ENCODE assay signal across 20 cellular contexts in genomic region chr18:30135938-30136337, GRCh38.
DNase-seq lines count a peak whose midpoint lies in the region; ATAC-seq, FAIRE-seq and TF ChIP-seq lines count a peak whose summit lies in the region.
"Had no signal": no experiment of that assay in that cellular context is flagged by ENCODE, and none has a peak within 500 bp of the region (broad histone marks: within the 10 kb centered on the region; RNA-seq: fewer than 3 reads in every experiment).

No MANE protein-coding gene starts in this region.

- no peak for TF ChIP-seq RAD21 in H1 (IDR thresholded peaks at IDR 0.05 in 1 of 2, conservative IDR thresholded peaks at IDR 0.05 in 1 of 2; ENCODE audit: low read depth in 2 of 2, low read length in 2 of 2)

- intact Hi-C loops in MCF 10A (cut with micrococcal nuclease) (no loop called here), breast epithelium (cut with DNase I; ENCODE audit: low total_unique reads) (no loop called here), PC-3 (cut with micrococcal nuclease) (no loop called here), left cardiac atrium (cut with DNase I) (no loop called here)

- POLR2A ChIA-PET in MCF 10A (lab: Yijun Ruan, JAX), result no interaction called here
- POLR2A ChIA-PET in PC-3 (lab: Charles Lee; ENCODE audit: unreplicated experiment), result no interaction called here
- POLR2A ChIA-PET in H1 (lab: Charles Lee; ENCODE audit: partially characterized antibody), result no interaction called here

- peak; percentile 2 for DNase-seq in MCF 10A (ENCODE audit: unreplicated experiment)
- DNase-seq in breast epithelium (ENCODE audit: low spot score in 2 of 2), result no peak
- peak; percentile 51 for DNase-seq in PC-3
- DNase-seq in H1 (ENCODE audit: low read depth in 1 of 2, low spot score in 2 of 2), result no peak
- DNase-seq in left cardiac atrium, result no peak
- DNase-seq in NCI-H2171 (lab: John Stamatoyannopoulos, UW), result no peak
- DNase-seq: AML-193; Caco-2; CD8-positive, alpha-beta memory T cell; DMS53; GDM1; H7 had no signal

- H3K9ac ChIP-seq in PC-3 (ENCODE audit: low read length) (no peak overlapping the region), H1 (replicated peaks in 1 of 4; ENCODE audit: extremely low read depth in 1 of 4, low read depth in 3 of 4, low read length in 3 of 4) (no peak overlapping the region)
- H3K9ac ChIP-seq: BLaER1, KMS-11 had no signal

- no peaks in the 10 kb centered on the region for H4K20me1 ChIP-seq in PC-3 (ENCODE audit: low read length)
- no peaks in the 10 kb centered on the region for H4K20me1 ChIP-seq in H1 (replicated peaks in 1 of 2; ENCODE audit: control insufficient read depth in 1 of 2, insufficient read depth in 2 of 2, low read length in 2 of 2)
- H4K20me1 ChIP-seq: BLaER1 had no signal

- no peak overlapping the region for H2BK120ac ChIP-seq in H1 (replicated peaks; ENCODE audit: low read depth, low read length)

- H3K79me2 ChIP-seq in PC-3 (ENCODE audit: low read length), result no peaks in the 10 kb centered on the region
- no peaks in the 10 kb centered on the region for H3K79me2 ChIP-seq in H1 (ENCODE audit: control insufficient read depth in 1 of 2, insufficient read depth in 2 of 2, low read length in 2 of 2)

- no peak for TF ChIP-seq EP300 in H1 (IDR thresholded peaks at IDR 0.05; ENCODE audit: borderline replicate concordance in 1 of 2, low read depth in 2 of 2, low read length in 2 of 2)

- no TSS peak for BruUV-seq in MCF 10A (replicated peaks; lab: Mats Ljungman, UMichigan)
- BruUV-seq in PC-3 (replicated peaks; lab: Mats Ljungman, UMichigan), result no TSS peak

- no peaks in the 10 kb centered on the region for H3K79me1 ChIP-seq in H1 (ENCODE audit: low read depth, low read length)

- H3K9me3 ChIP-seq in breast epithelium (peaks cover 0 to 2% of the 10 kb centered on the region in 2 donors), PC-3 (ENCODE audit: low read length) (peaks cover 16% of the 10 kb centered on the region; the same call in 1 of the 2 replicates), H1 (ENCODE audit: insufficient read depth in 2 of 2, low read depth in 1 of 2, low read length in 1 of 2) (no peaks in the 10 kb centered on the region)
- H3K9me3 ChIP-seq: Caco-2 had no signal

- no peaks in the 10 kb centered on the region for H3K9me2 ChIP-seq in PC-3 (replicated peaks; ENCODE audit: low read length)

- H3K23me2 ChIP-seq in H1 (ENCODE audit: low read depth, low read length), result no peaks in the 10 kb centered on the region

- H3K4me2 ChIP-seq in PC-3 (ENCODE audit: low read length) (no peak overlapping the region), H1 (ENCODE audit: insufficient read depth in 1 of 2, low read depth in 2 of 2, low read length in 2 of 2) (no peak overlapping the region)
- H3K4me2 ChIP-seq: BLaER1, KMS-11 had no signal

- no peak for FAIRE-seq in H1 (lab: Jason Lieb, UNC)
- FAIRE-seq: GM12892, GM19239, HepG2, HTR-8/SVneo had no signal

- no peak overlapping the region for H3K14ac ChIP-seq in H1 (ENCODE audit: insufficient read length)

- H3K27ac ChIP-seq in breast epithelium (no peak overlapping the region), PC-3 (ENCODE audit: low read length) (no peak overlapping the region), H1 (ENCODE audit: low read depth, low read length) (no peak overlapping the region)
- H3K27ac ChIP-seq: 22Rv1, BLaER1, KMS-11 had no signal

- H4K91ac ChIP-seq in H1 (replicated peaks; ENCODE audit: insufficient read length, low read length), result no peak overlapping the region

- peaks cover 21% of the 10 kb centered on the region for H3K4me1 Mint-ChIP-seq in MCF 10A (ENCODE audit: insufficient read depth, unreplicated experiment)
- H3K4me1 Mint-ChIP-seq: CD8-positive, alpha-beta memory T cell had no signal

- no peak overlapping the region for H2BK20ac ChIP-seq in H1 (ENCODE audit: low read length)

- no peak overlapping the region for H3K23ac ChIP-seq in H1 (ENCODE audit: insufficient read length)

- H3K27ac Mint-ChIP-seq in MCF 10A (ENCODE audit: low read depth, unreplicated experiment), result no peak overlapping the region
- H3K27ac Mint-ChIP-seq: CD8-positive, alpha-beta memory T cell had no signal

- no peak for TF ChIP-seq CTCF in MCF 10A (IDR thresholded peaks at IDR 0.05; ENCODE audit: unreplicated experiment)
- TF ChIP-seq CTCF in breast epithelium (IDR thresholded peaks at IDR 0.05), result no peak
- no peak for TF ChIP-seq CTCF in PC-3 (conservative IDR thresholded peaks at IDR 0.05; ENCODE audit: low read depth, low read length)
- no peak for TF ChIP-seq CTCF in H1 (IDR thresholded peaks at IDR 0.05; ENCODE audit: control extremely low read depth in 1 of 3, insufficient read depth in 1 of 3, low read depth in 1 of 3, low read length in 3 of 3)

- ATAC-seq in PC-3, result peak; percentile 51
- ATAC-seq in left cardiac atrium, result no peak
- no peak for ATAC-seq in HG02571 (IDR thresholded peaks at IDR 0.05; ENCODE audit: unreplicated experiment)
- ATAC-seq: HepG2 had no signal

- H2BK5ac ChIP-seq in H1 (ENCODE audit: low read depth, low read length), result no peak overlapping the region

- H3K27me3 ChIP-seq in breast epithelium (no peaks in the 10 kb centered on the region), PC-3 (ENCODE audit: low read length) (no peaks in the 10 kb centered on the region), H1 (replicated peaks in 1 of 4; ENCODE audit: control insufficient read depth in 3 of 4, extremely low read depth in 1 of 4, insufficient read depth in 3 of 4, low read length in 3 of 4) (no peaks in the 10 kb centered on the region)
- H3K27me3 ChIP-seq: BLaER1 had no signal

- H3K56ac ChIP-seq in H1 (replicated peaks; ENCODE audit: insufficient read length, low read depth, low read length), result no peak overlapping the region

- H2AFZ ChIP-seq in PC-3 (ENCODE audit: low read length) (peak overlapping the region; percentile 28; the same call in 1 of the 2 replicates), H1 (ENCODE audit: low read length) (peak overlapping the region; percentile 44; the same call in 1 of the 2 replicates)

- no peaks in the 10 kb centered on the region for H3F3A ChIP-seq in PC-3 (ENCODE audit: low read length, unreplicated experiment)

- H4K5ac ChIP-seq in H1 (ENCODE audit: insufficient read length, low read depth, low read length), result no peak overlapping the region

- CTCF ChIA-PET in MCF 10A (lab: Yijun Ruan, JAX) (no interaction called here), PC-3 (lab: Charles Lee) (no interaction called here), H1 (lab: Charles Lee; ENCODE audit: partially characterized antibody) (no interaction called here)

- no peak for TF ChIP-seq POLR2A in breast epithelium (IDR thresholded peaks at IDR 0.05)
- TF ChIP-seq POLR2A in H1 (IDR thresholded peaks at IDR 0.05; ENCODE audit: control extremely low read depth in 1 of 2, low read depth in 2 of 2, low read length in 2 of 2), result no peak

- no peak overlapping the region for H2BK15ac ChIP-seq in H1 (ENCODE audit: low read length)

- peaks cover 12% of the 10 kb centered on the region for H3K9me3 Mint-ChIP-seq in MCF 10A (ENCODE audit: unreplicated experiment)

- no peak overlapping the region for H3K4ac ChIP-seq in H1 (replicated peaks; ENCODE audit: insufficient read length, low read depth, low read length)

- H4K8ac ChIP-seq in H1 (ENCODE audit: extremely low read depth, insufficient read depth, low read length), result no peak overlapping the region

- H3K36me3 Mint-ChIP-seq in MCF 10A (ENCODE audit: insufficient read depth, unreplicated experiment), result peaks cover 5% of the 10 kb centered on the region
- H3K36me3 Mint-ChIP-seq: CD8-positive, alpha-beta memory T cell had no signal

- H2BK12ac ChIP-seq in H1 (ENCODE audit: low read depth, low read length), result no peak overlapping the region

- H2AK5ac ChIP-seq in H1 (ENCODE audit: low read depth, low read length), result no peak overlapping the region

- WGBS in H1 (ENCODE audit: extremely low coverage in 1 of 2, insufficient coverage in 1 of 2, insufficient read length in 1 of 2, insufficient replicate concordance in 2 of 2, low coverage in 1 of 2, low lambda C conversion rate in 2 of 2, missing lambda C conversion rate in 1 of 2), 2 experiments, result 87% methylated on average over 4 of the region's 4 CpGs; no CpG with 5 or more reads in 1 of the 2 experiments

- no peak overlapping the region for H3K4me3 ChIP-seq in breast epithelium
- H3K4me3 ChIP-seq in PC-3 (ENCODE audit: low read length), result no peak overlapping the region
- no peak overlapping the region for H3K4me3 ChIP-seq in H1 (ENCODE audit: extremely low read depth in 1 of 4, insufficient read depth in 2 of 4, low read depth in 3 of 4, low read length in 4 of 4)
- H3K4me3 ChIP-seq: BLaER1 had no signal

- H3K4me3 Mint-ChIP-seq in MCF 10A (ENCODE audit: unreplicated experiment), result no peak overlapping the region
- H3K4me3 Mint-ChIP-seq: CD8-positive, alpha-beta memory T cell had no signal

- H3K18ac ChIP-seq in H1 (ENCODE audit: extremely low read depth, low read length), result no peak overlapping the region

- H3K4me1 ChIP-seq in breast epithelium, result no peaks in the 10 kb centered on the region
- H3K4me1 ChIP-seq in PC-3 (ENCODE audit: insufficient read depth, low read length), result peaks cover 10% of the 10 kb centered on the region
- H3K4me1 ChIP-seq in H1 (replicated peaks in 1 of 4; ENCODE audit: control insufficient read depth in 3 of 4, insufficient read depth in 4 of 4, low read length in 3 of 4), result no peaks in the 10 kb centered on the region; a peak in 1 of 7 replicates
- H3K4me1 ChIP-seq: BLaER1, Caco-2 had no signal

- H3K36me3 ChIP-seq in breast epithelium, result no peaks in the 10 kb centered on the region
- H3K36me3 ChIP-seq in PC-3 (ENCODE audit: low read depth, low read length), result 0 out of 2 replicates have a peak, but pooled peaks cover 4% of the 10 kb centered on the region
- no peaks in the 10 kb centered on the region for H3K36me3 ChIP-seq in H1 (ENCODE audit: control insufficient read depth in 2 of 4, insufficient read depth in 4 of 4, low read length in 3 of 4)
- H3K36me3 ChIP-seq: BLaER1 had no signal

- H3K27me3 Mint-ChIP-seq in MCF 10A (ENCODE audit: insufficient read depth, unreplicated experiment), result no peaks in the 10 kb centered on the region
- H3K27me3 Mint-ChIP-seq: CD8-positive, alpha-beta memory T cell had no signal

TF ChIP-seq in H1, 55 proteins besides CTCF, POLR2A, EP300 and RAD21:
- TF ChIP-seq TCF12 (IDR thresholded peaks at IDR 0.05; ENCODE audit: low read depth, low read length), result no peak

Comparison
In these comparisons a context has a peak if more than half of its experiments do, and no peak if none do; other contexts are left out.
1. DNase-seq: peak in MCF 10A (single experiment) and PC-3 (single experiment); none in breast epithelium (0 of 2), H1 (0 of 2), left cardiac atrium (single experiment) and NCI-H2171 (single experiment).